In the genomic region with DNA sequence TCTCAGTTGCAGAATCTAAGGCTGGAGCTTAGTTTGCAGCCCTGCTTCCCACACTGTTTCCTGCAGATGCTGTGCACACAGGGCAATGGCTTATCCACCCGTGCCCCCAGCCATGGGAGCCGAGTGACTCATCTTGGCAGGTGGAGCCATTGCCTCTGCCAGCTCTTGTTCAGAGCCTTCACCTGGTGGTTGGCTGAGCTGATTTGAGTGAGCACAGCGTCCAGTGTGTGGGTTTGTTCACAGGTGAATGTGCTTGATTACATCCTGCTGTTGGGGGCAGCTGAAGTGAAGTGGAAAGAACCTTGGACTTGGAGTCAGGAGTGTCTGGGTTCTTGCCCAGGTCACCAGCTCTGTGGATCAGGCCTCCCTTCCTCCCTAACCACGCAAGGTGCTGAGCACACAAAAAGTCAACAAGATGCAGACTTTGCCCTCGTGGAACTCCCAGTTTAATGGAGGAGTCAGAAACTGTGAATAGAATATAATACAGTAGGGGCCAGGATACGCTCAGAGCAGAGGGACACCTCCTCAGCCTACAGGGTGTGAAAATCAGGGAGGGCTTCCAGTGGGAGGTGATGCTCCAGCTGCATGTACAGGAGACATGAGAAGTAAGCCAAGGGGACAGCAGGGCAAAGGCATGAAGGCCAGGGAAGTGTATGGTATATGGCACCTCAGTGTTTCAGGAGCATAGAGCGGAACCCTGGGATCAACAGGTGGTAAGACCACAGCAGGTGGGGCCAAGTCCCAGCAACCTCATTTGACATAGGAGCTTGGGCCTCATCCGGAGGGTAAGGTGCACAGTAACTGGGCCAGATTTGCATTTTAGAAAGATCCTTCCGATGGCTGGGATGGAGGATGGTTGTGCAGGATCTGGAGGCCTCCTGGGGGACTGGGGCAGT, we compare ENCODE assay signal across 10 cellular contexts. TPM values are rescaled to one million over a fixed set of nuclear protein-coding genes. Genes with fewer than 3 reads are reported as not detected.
DNase-seq lines count a peak whose midpoint lies in the region; ATAC-seq and TF ChIP-seq lines count a peak whose summit lies in the region.
"Had no signal": no experiment of that assay in that cellular context is flagged by ENCODE, and none has a peak within 500 bp of the region (broad histone marks: within the 10 kb centered on the region; RNA-seq: fewer than 3 reads in every experiment).

No MANE protein-coding gene starts in this region.

- ATAC-seq in HCT116: peak; percentile 38; the same call in 1 of the 2 replicates
- ATAC-seq in left cardiac atrium: peak in 1 of 2 donors; percentile 65
- ATAC-seq in psoas muscle: peak; percentile 74 to 90 (median 82)
- ATAC-seq in GM21515 (IDR thresholded peaks at IDR 0.05; ENCODE audit: unreplicated experiment): no peak

- H3K4me2 ChIP-seq in HCT116 (ENCODE audit: low read length): no peak overlapping the region
- H3K4me2 ChIP-seq: smooth muscle cell had no signal

- H3K4me3 ChIP-seq in HCT116 (replicated peaks in 1 of 2; ENCODE audit: low read depth in 1 of 2, low read length in 2 of 2) (no peak overlapping the region), adrenal gland (no peak overlapping the region), psoas muscle (no peak overlapping the region)
- H3K4me3 ChIP-seq: smooth muscle cell had no signal

- H3K9me3 ChIP-seq in HCT116 (ENCODE audit: control insufficient read depth in 1 of 2, insufficient read depth in 1 of 2, low read depth in 1 of 2, low read length in 2 of 2): no peaks in the 10 kb centered on the region
- no peaks in the 10 kb centered on the region for H3K9me3 ChIP-seq in adrenal gland (replicated peaks in 1 of 3)
- H3K9me3 ChIP-seq in psoas muscle: no peaks in the 10 kb centered on the region

- TF ChIP-seq POLR2A in HCT116 (IDR thresholded peaks at IDR 0.05; ENCODE audit: borderline replicate concordance, extremely low read depth, insufficient read depth, insufficient read length) (no peak), adrenal gland (IDR thresholded peaks at IDR 0.05) (no peak)

- intact Hi-C loops in HCT116 (cut with micrococcal nuclease) (no loop called here), adrenal gland (cut with DNase I) (no loop called here), left cardiac atrium (cut with DNase I) (no loop called here), psoas muscle (cut with DNase I) (no loop called here)

- H3K27ac ChIP-seq in HCT116 (ENCODE audit: low read depth, low read length) (no peak overlapping the region), adrenal gland (no peak overlapping the region), psoas muscle (peak overlapping the region; percentile 30)
- H3K27ac ChIP-seq: WERI-Rb-1 had no signal

- peaks cover 8 to 16% of the 10 kb centered on the region in 2 experiments; a peak in 3 of 4 replicates for H3K4me1 ChIP-seq in HCT116 (ENCODE audit: control insufficient read depth in 1 of 2, insufficient read depth in 2 of 2, low read length in 2 of 2)
- H3K4me1 ChIP-seq in adrenal gland (replicated peaks in 1 of 2): peaks cover 21 to 54% of the 10 kb centered on the region in 2 donors
- H3K4me1 ChIP-seq in psoas muscle: peaks cover 98% of the 10 kb centered on the region

- DNase-seq in HCT116 (ENCODE audit: low read depth, low spot score) (no peak), adrenal gland (peak in 6 of 7 donors; percentile 65 to 77 (median 72)), left cardiac atrium (peak; percentile 51), psoas muscle (peak; percentile 71 to 88), NCI-H2227 (lab: John Stamatoyannopoulos, UW; ENCODE audit: unreplicated experiment) (no peak), ureter (ENCODE audit: low spot score) (no peak), NCI-H2227 treated with DMSO at 0.1 percent for 48 hours (lab: John Stamatoyannopoulos, UW) (no peak)
- DNase-seq: WERI-Rb-1 had no signal

- WGBS in adrenal gland, 4 donors: 65 to 78% (median 69%) methylated on average over 7 to 9 of the region's 9 CpGs
- 50 to 66% (median 53%) methylated on average over 9 of the region's 9 CpGs for WGBS in psoas muscle, 3 donors

- TF ChIP-seq RAD21 in HCT116 (IDR thresholded peaks at IDR 0.05; ENCODE audit: low read depth): no peak

- TF ChIP-seq CTCF in HCT116 (IDR thresholded peaks at IDR 0.05 in 2 of 3, conservative IDR thresholded peaks at IDR 0.05 in 1 of 3; ENCODE audit: borderline replicate concordance in 1 of 3, insufficient read depth in 1 of 3, low read depth in 2 of 3, low read length in 2 of 3) (no peak), adrenal gland (IDR thresholded peaks at IDR 0.05) (peak in 1 of 6 experiments; percentile 3), psoas muscle (IDR thresholded peaks at IDR 0.05) (no peak)

- H3K9me2 ChIP-seq in HCT116 (ENCODE audit: insufficient read depth): no peaks in the 10 kb centered on the region

- no TSS peak for BruUV-seq in HCT116 (replicated peaks; lab: Mats Ljungman, UMichigan)

- H4K20me1 ChIP-seq in HCT116 (ENCODE audit: insufficient read depth): no peaks in the 10 kb centered on the region

- no peak overlapping the region for H2AFZ ChIP-seq in HCT116 (ENCODE audit: low read depth, low read length, poor library complexity, severe bottlenecking)

- no peaks in the 10 kb centered on the region for H3K27me3 ChIP-seq in HCT116 (ENCODE audit: insufficient read depth, low read length)
- no peaks in the 10 kb centered on the region for H3K27me3 ChIP-seq in adrenal gland
- H3K27me3 ChIP-seq in psoas muscle (ENCODE audit: insufficient read depth in 3 of 3, low read length in 2 of 3): no peaks in the 10 kb centered on the region

- no peaks in the 10 kb centered on the region for H3K36me3 ChIP-seq in HCT116 (ENCODE audit: control insufficient read depth in 1 of 2, insufficient read depth in 2 of 2, low read length in 2 of 2)
- no peaks in the 10 kb centered on the region for H3K36me3 ChIP-seq in adrenal gland (replicated peaks in 1 of 2)
- H3K36me3 ChIP-seq in psoas muscle (ENCODE audit: insufficient read depth in 1 of 2, low read depth in 1 of 2): peaks cover 0 to 11% of the 10 kb centered on the region in 2 donors
- H3K36me3 ChIP-seq: WERI-Rb-1 had no signal

- CTCF ChIA-PET in HCT116 (lab: Charles Lee): no interaction called here

- RAD21 ChIA-PET in HCT116 (lab: Charles Lee; ENCODE audit: low non-redundant PET in 1 of 2, low total read pairs in 2 of 2, uncharacterized antibody in 2 of 2, unreplicated experiment in 2 of 2): no interaction called here

- POLR2A ChIA-PET in HCT116 (lab: Charles Lee): no interaction called here

- H3K9ac ChIP-seq in HCT116 (ENCODE audit: low read length): no peak overlapping the region

- H3K79me2 ChIP-seq in HCT116 (ENCODE audit: insufficient read depth, low read length): no peaks in the 10 kb centered on the region

TF ChIP-seq in HCT116, 20 proteins besides CTCF, POLR2A, EP300 and RAD21:
- TF ChIP-seq ELF1 (IDR thresholded peaks at IDR 0.05; ENCODE audit: borderline replicate concordance, low read depth): no peak

RNA-seq across cellular contexts. Expression of gene JDP2, which starts 22.8 kb away (rescaled TPM):
- total RNA-seq in HCT116 (2021; ENCODE audit: unreplicated experiment) (25.4 TPM), adrenal gland (10 to 100 TPM; 22.0 to 59.8 (median 34.5) TPM), left cardiac atrium (10 to 100 TPM; 30.5 to 32.7 TPM), psoas muscle (10 to 100 TPM; 11.0 to 49.6 (median 30.8) TPM), ureter (43.2 TPM)
- polyA plus RNA-seq in HCT116 (2012): 19.7 and 21.3 TPM in 2 replicates
- polyA plus RNA-seq in adrenal gland (10 to 100 TPM; 11.6 to 32.6 (median 12.4) TPM), psoas muscle (10 to 100 TPM; 13.2 to 73.2 (median 49.9) TPM)

Comparison
In these comparisons a context has a peak if more than half of its experiments do, and no peak if none do; other contexts are left out.
1. DNase-seq: peak in adrenal gland (6 of 7), left cardiac atrium (single experiment) and psoas muscle (2 of 2); none in HCT116 (single experiment), NCI-H2227 (single experiment), ureter (single experiment) and NCI-H2227 treated with DMSO at 0.1 percent for 48 hours (single experiment).